ENCODE assay signal across 31 cellular contexts in the genomic region with DNA sequence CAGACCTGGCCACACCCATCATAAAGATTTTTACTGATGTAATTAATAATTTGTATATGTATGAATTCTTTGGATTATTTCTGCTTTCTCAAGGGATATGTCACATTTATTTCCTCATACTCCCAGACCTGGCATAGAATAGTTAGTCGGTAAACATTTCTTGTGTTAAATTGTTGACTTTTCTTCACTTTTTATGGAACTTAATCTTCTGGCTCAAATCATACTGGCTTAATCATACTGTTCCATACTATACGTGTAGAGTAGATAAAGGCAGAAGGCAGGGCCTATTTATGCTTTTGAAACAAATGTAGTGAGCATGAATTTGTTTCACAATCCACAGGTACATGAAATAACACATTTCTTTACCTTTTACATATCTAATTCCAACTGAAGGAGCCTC.
"Had no signal": no experiment of that assay in that cellular context is flagged by ENCODE, and none has a peak within 500 bp of the region (broad histone marks: within the 10 kb centered on the region; RNA-seq: fewer than 3 reads in every experiment).

No MANE protein-coding gene starts in this region.

- DNase-seq: activated B cell treated with CpG ODN at 0.5 μM for 24 hours; activated CD4-positive, alpha-beta memory T cell treated with anti-CD3 and anti-CD28 coated beads for 36 hours; activated CD4-positive, alpha-beta T cell treated with anti-CD3 and anti-CD28 coated beads for 4 hours; activated CD4-positive, alpha-beta T cell treated with anti-CD3 and anti-CD28 coated beads, Interleukin-2, amount 10 ng/mL, durations not matched to agents 24 days and 14 days; activated CD4-positive, alpha-beta T cell treated with anti-CD3 and anti-CD28 coated beads, Interleukin-2, amount 50 U/mL, for 1 hour; activated CD4-positive, alpha-beta T cell treated with anti-CD3 and anti-CD28 coated beads, Interleukin-2, amount 50 U/mL, for 4 hours; activated CD4-positive, CD25-positive, alpha-beta regulatory T cell treated with anti-CD3 and anti-CD28 coated beads, Interleukin-2, amount 50 U/mL, for 72 hours; activated CD8-positive, alpha-beta memory T cell treated with anti-CD3 and anti-CD28 coated beads, Interleukin-2, amount 50 U/mL, for 4 hours; activated CD8-positive, alpha-beta T cell treated with anti-CD3 and anti-CD28 coated beads for 36 hours; activated effector memory CD4-positive, alpha-beta T cell treated with anti-CD3 and anti-CD28 coated beads, Interleukin-2, amount 50 U/mL, for 16 hours; activated gamma-delta T cell treated with Interleukin-2 at 50 U/mL for 16 hours; activated naive CD4-positive, alpha-beta T cell; activated naive CD4-positive, alpha-beta T cell treated with anti-CD3 and anti-CD28 coated beads for 36 hours; activated naive CD4-positive, alpha-beta T cell treated with anti-CD3 and anti-CD28 coated beads, Interleukin-2, amount 50 U/mL, for 16 hours; activated naive CD8-positive, alpha-beta T cell treated with anti-CD3 and anti-CD28 coated beads for 36 hours; activated T-cell treated with anti-CD3 and anti-CD28 coated beads for 4 hours; activated T-cell treated with anti-CD3 and anti-CD28 coated beads, Interleukin-2, amount 50 U/mL, for 1 hour; activated T-cell treated with anti-CD3 and anti-CD28 coated beads, Interleukin-2, amount 50 U/mL, for 4 hours; activated T-cell treated with anti-CD3 and anti-CD28 coated beads, Interleukin-2, amount 50 U/mL, for 72 hours; adrenal gland; amniotic stem cell; aorta; caudate nucleus; cerebellar nuclear complex; T-helper 1 cell; T-helper 2 cell; T-helper 9 cell had no signal

- H3K4me3 ChIP-seq: adrenal gland, cardiac muscle cell had no signal

- ATAC-seq: activated CD8-positive, alpha-beta T cell treated with anti-CD3 and anti-CD28 coated beads for 36 hours; activated naive CD4-positive, alpha-beta T cell treated with anti-CD3 and anti-CD28 coated beads, Interleukin-2, amount 50 U/mL, for 72 hours; activated T-cell treated with anti-CD3 and anti-CD28 coated beads, Interleukin-2, amount 50 U/mL, for 4 hours; activated T-cell treated with anti-CD3 and anti-CD28 coated beads, Interleukin-2, amount 50 U/mL, for 72 hours; activated T-helper 17 cell treated with anti-CD3 and anti-CD28 coated beads, Interleukin-2, amount 50 U/mL, for 72 hours had no signal

- H3K36me3 ChIP-seq: adrenal gland, cardiac muscle cell had no signal

- H3K9me3 ChIP-seq: adrenal gland had no signal

- H3K27ac ChIP-seq: adrenal gland, cardiac muscle cell, VCaP had no signal

- H3K27me3 ChIP-seq: adrenal gland, cardiac muscle cell had no signal

- H3K4me1 ChIP-seq: adrenal gland had no signal
